ENCODE assay signal across 21 cellular contexts in genomic region chr13:20716951-20717350, GRCh38. TPM values are rescaled to one million over a fixed set of nuclear protein-coding genes. Genes with fewer than 3 reads are reported as not detected.
DNase-seq lines count a peak whose midpoint lies in the region; ATAC-seq, FAIRE-seq and TF ChIP-seq lines count a peak whose summit lies in the region.
"Had no signal": no experiment of that assay in that cellular context is flagged by ENCODE, and none has a peak within 500 bp of the region (broad histone marks: within the 10 kb centered on the region; RNA-seq: fewer than 3 reads in every experiment).

No MANE protein-coding gene starts in this region.

- no peak overlapping the region for H4K8ac ChIP-seq in mesendoderm (ENCODE audit: low read depth, low read length)

- H4K5ac ChIP-seq in mesendoderm (ENCODE audit: low read length): no peak overlapping the region

- no peak overlapping the region for H3K18ac ChIP-seq in mesendoderm (ENCODE audit: low read length)

- H3K56ac ChIP-seq in mesendoderm (ENCODE audit: low read length): no peak overlapping the region

- no peak overlapping the region for H3K23ac ChIP-seq in mesendoderm (ENCODE audit: low read length)

- no peak overlapping the region for H3K4ac ChIP-seq in mesendoderm (ENCODE audit: low read depth, low read length)

- H2AK5ac ChIP-seq in mesendoderm (ENCODE audit: low read length): no peak overlapping the region

- no peaks in the 10 kb centered on the region for H3K9me3 Mint-ChIP-seq in astrocyte (ENCODE audit: unreplicated experiment)

- no peak overlapping the region for H3K27ac ChIP-seq in astrocyte (ENCODE audit: low read depth, low read length)
- H3K27ac ChIP-seq in mesendoderm (ENCODE audit: low read depth, low read length): no peak overlapping the region
- H3K27ac ChIP-seq: SK-N-MC, thyroid gland had no signal

- WGBS in mesendoderm (ENCODE audit: extremely low coverage, insufficient coverage, low lambda C conversion rate): no CpG with 5 or more reads among the region's 15 CpGs

- H3K27me3 ChIP-seq in astrocyte (ENCODE audit: insufficient read depth, low read length) (peaks cover 8% of the 10 kb centered on the region), mesendoderm (ENCODE audit: insufficient read depth, low read length, poor library complexity) (no peaks in the 10 kb centered on the region)

- H3K9ac ChIP-seq in astrocyte (ENCODE audit: low read length) (no peak overlapping the region), mesendoderm (ENCODE audit: low read length) (no peak overlapping the region)

- H3K79me1 ChIP-seq in mesendoderm (ENCODE audit: low read length): no peaks in the 10 kb centered on the region

- no peak for TF ChIP-seq CTCF in astrocyte (IDR thresholded peaks at IDR 0.05; ENCODE audit: insufficient read depth, low read depth, low read length)

- intact Hi-C loops in sciatic nerve (cut with DNase I): no loop called here

- H3K4me1 ChIP-seq in astrocyte (ENCODE audit: insufficient read depth, low read length) (peaks cover 26% of the 10 kb centered on the region), mesendoderm (ENCODE audit: control insufficient read depth, low read depth, low read length) (no peaks in the 10 kb centered on the region)

- no peak overlapping the region for H2BK5ac ChIP-seq in mesendoderm (ENCODE audit: low read length)

- no peak overlapping the region for H3K4me3 Mint-ChIP-seq in astrocyte (ENCODE audit: unreplicated experiment)
- H3K4me3 Mint-ChIP-seq: activated naive CD8-positive, alpha-beta T cell had no signal

- no peak overlapping the region for H2BK120ac ChIP-seq in mesendoderm (ENCODE audit: low read depth, low read length)

- H3K36me3 Mint-ChIP-seq in astrocyte (ENCODE audit: low read depth, unreplicated experiment): no peaks in the 10 kb centered on the region
- H3K36me3 Mint-ChIP-seq: activated naive CD8-positive, alpha-beta T cell had no signal

- H3K36me3 ChIP-seq in astrocyte (ENCODE audit: insufficient read depth, low read length): no peaks in the 10 kb centered on the region
- H3K36me3 ChIP-seq in mesendoderm (ENCODE audit: control insufficient read depth, insufficient read depth, low read length): no peaks in the 10 kb centered on the region
- H3K36me3 ChIP-seq: thyroid gland had no signal

- no peak overlapping the region for H3K4me3 ChIP-seq in astrocyte (ENCODE audit: insufficient read depth, low read depth, low read length)
- H3K4me3 ChIP-seq in mesendoderm (ENCODE audit: low read length): no peak overlapping the region
- H3K4me3 ChIP-seq: SK-N-MC, thyroid gland had no signal

- H2AFZ ChIP-seq in astrocyte (ENCODE audit: low read depth, low read length): peak overlapping the region; percentile 32

- H3K79me2 ChIP-seq in astrocyte (ENCODE audit: insufficient read depth, low read length) (no peaks in the 10 kb centered on the region), mesendoderm (ENCODE audit: control insufficient read depth, insufficient read depth, low read length) (no peaks in the 10 kb centered on the region)

- no peak overlapping the region for H3K4me2 ChIP-seq in astrocyte (ENCODE audit: low read length)
- no peak overlapping the region for H3K4me2 ChIP-seq in mesendoderm (ENCODE audit: low read length)

- DNase-seq in DMS53 treated with DMSO at 0.1 percent for 48 hours (lab: John Stamatoyannopoulos, UW; ENCODE audit: unreplicated experiment) (peak; percentile 52), NCI-H128 (lab: John Stamatoyannopoulos, UW; ENCODE audit: unreplicated experiment) (peak; percentile 9), astrocyte (ENCODE audit: low read depth) (no peak), mesendoderm (peak; percentile 69), hepatic stellate cell (ENCODE audit: low spot score) (no peak), NCI-H1436 treated with DMSO at 0.1 percent for 48 hours (lab: John Stamatoyannopoulos, UW) (no peak), sciatic nerve (ENCODE audit: low spot score) (no peak)
- DNase-seq: AML-193; effector memory CD4-positive, alpha-beta T cell; hippocampal formation; MM.1S; NCI-H226; PC-3; small intestine; thyroid gland had no signal

- H3K9me3 ChIP-seq in astrocyte (ENCODE audit: insufficient read depth, low read depth, low read length): no peaks in the 10 kb centered on the region
- H3K9me3 ChIP-seq: thyroid gland had no signal

- peaks cover 13% of the 10 kb centered on the region for H3K4me1 Mint-ChIP-seq in astrocyte (ENCODE audit: low read depth, unreplicated experiment)

- peaks cover 10% of the 10 kb centered on the region for H3K27me3 Mint-ChIP-seq in astrocyte (ENCODE audit: low read depth, unreplicated experiment)

- H4K20me1 ChIP-seq in astrocyte (ENCODE audit: insufficient read depth, low read length): no peaks in the 10 kb centered on the region

- H3K27ac Mint-ChIP-seq in astrocyte (ENCODE audit: unreplicated experiment): no peak overlapping the region
- H3K27ac Mint-ChIP-seq: activated naive CD8-positive, alpha-beta T cell had no signal

- H2BK15ac ChIP-seq in mesendoderm (replicated peaks; ENCODE audit: low read depth): no peak overlapping the region

- ATAC-seq in GM19452 (IDR thresholded peaks at IDR 0.05; ENCODE audit: unreplicated experiment) (no peak), sciatic nerve (no peak)
- ATAC-seq: left lobe of liver, PC-3 had no signal

- FAIRE-seq in astrocyte (lab: Jason Lieb, UNC): no peak
- FAIRE-seq: GM18507, small intestine, TTC549 had no signal

RNA-seq across cellular contexts. Expression of gene IL17D, which starts 13.5 kb away (rescaled TPM):
- total RNA-seq in astrocyte: 1.6 and 1.9 TPM in 2 replicates
- polyA plus RNA-seq in mesendoderm (2013, experiment 1 of 2): 0.66 TPM
- polyA plus RNA-seq in mesendoderm (2013, experiment 2 of 2): 0.56 TPM
- total RNA-seq in sciatic nerve: 4.9 TPM

RNA-seq across cellular contexts. Expression of gene EEF1AKMT1, which starts 56.8 kb away (rescaled TPM):
- 6.7 and 7.1 TPM in 2 replicates for total RNA-seq in astrocyte
- polyA plus RNA-seq in mesendoderm (2013, experiment 1 of 2): 7.7 TPM
- 7.2 TPM for polyA plus RNA-seq in mesendoderm (2013, experiment 2 of 2)
- total RNA-seq in sciatic nerve: 10.4 TPM

Comparison
In these comparisons a context has a peak if more than half of its experiments do, and no peak if none do; other contexts are left out.
1. DNase-seq: peak in DMS53 treated with DMSO at 0.1 percent for 48 hours (single experiment), NCI-H128 (single experiment) and mesendoderm (single experiment); none in astrocyte (single experiment), hepatic stellate cell (single experiment), NCI-H1436 treated with DMSO at 0.1 percent for 48 hours (single experiment) and sciatic nerve (single experiment).